ENCODE assay signal across 1 cellular context in the genomic region with DNA sequence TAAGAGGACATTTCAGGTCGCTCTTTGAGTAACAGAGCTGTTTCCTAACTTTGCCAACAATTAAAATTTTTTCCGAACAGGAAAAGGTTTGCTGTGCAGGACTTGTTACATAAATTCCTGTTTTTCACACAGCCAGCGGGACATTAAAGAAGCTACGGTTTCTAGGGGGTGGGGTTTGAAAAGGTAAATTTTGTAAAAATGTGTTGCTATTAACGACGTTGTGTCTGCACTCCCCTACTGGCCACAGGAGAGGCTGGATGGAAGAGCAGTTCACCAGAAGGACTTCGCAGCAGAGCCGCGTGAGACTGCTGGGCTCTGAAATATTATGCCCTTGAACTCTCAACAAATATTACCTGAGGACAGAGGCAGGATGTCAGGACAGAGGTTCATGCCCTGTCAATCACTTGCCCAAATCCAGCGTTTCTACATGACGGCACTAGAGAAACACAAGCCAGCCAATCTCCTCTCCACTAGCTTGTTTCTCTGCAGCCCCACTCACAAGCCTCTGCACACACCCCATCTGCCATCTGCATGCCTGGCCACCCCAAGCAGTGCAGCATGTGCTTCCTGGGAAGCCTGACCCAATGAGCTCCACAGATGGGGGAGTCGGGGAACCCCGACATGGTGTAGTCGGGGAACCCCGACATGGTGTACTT.
TF ChIP-seq lines count a peak whose summit lies in the region.

No MANE protein-coding gene starts in this region.

TF ChIP-seq in HepG2, 621 proteins besides CTCF, POLR2A, EP300 and RAD21 (continued from another document and continues in another):
- TF ChIP-seq ZNF577 (CRISPR knock-in tag; IDR thresholded peaks at IDR 0.05; ENCODE audit: borderline replicate concordance, low read depth) (no peak), AHDC1 (CRISPR knock-in tag; IDR thresholded peaks at IDR 0.05; ENCODE audit: borderline replicate concordance) (peak; percentile 78; the same call in 1 of the 2 replicates), HNF4A (CRISPR knock-in tag; IDR thresholded peaks at IDR 0.05) (peak; percentile 81), GABPB1 (CRISPR knock-in tag; IDR thresholded peaks at IDR 0.05) (peak; percentile 12; the same call in 1 of the 2 replicates), SAFB2 (CRISPR knock-in tag; IDR thresholded peaks at IDR 0.05; ENCODE audit: borderline replicate concordance, low read depth) (no peak), BHLHE40 (IDR thresholded peaks at IDR 0.05; ENCODE audit: low read length) (no peak), ZNF563 (CRISPR knock-in tag; IDR thresholded peaks at IDR 0.05) (no peak), ZNF720 (CRISPR knock-in tag; IDR thresholded peaks at IDR 0.05) (no peak), ZBTB21 (CRISPR knock-in tag; IDR thresholded peaks at IDR 0.05) (0 out of 2 replicates have a peak, but pooled peaks have one; percentile 18), GATAD2A (CRISPR knock-in tag; IDR thresholded peaks at IDR 0.05) (peak; percentile 71), ETV5 (CRISPR knock-in tag; IDR thresholded peaks at IDR 0.05; ENCODE audit: borderline replicate concordance) (peak; percentile 73; the same call in 1 of the 2 replicates), ZBED4 (CRISPR knock-in tag; IDR thresholded peaks at IDR 0.05; ENCODE audit: borderline replicate concordance) (peak; percentile 31; the same call in 1 of the 2 replicates), NKX3-1 (CRISPR knock-in tag; IDR thresholded peaks at IDR 0.05) (no peak), ZNF557 (CRISPR knock-in tag; IDR thresholded peaks at IDR 0.05) (no peak), CEBPZ (IDR thresholded peaks at IDR 0.05; ENCODE audit: low read length) (no peak), IKZF5 (CRISPR knock-in tag; IDR thresholded peaks at IDR 0.05) (peak; percentile 32; the same call in 1 of the 2 replicates)
- TF ChIP-seq, protein P1, sequence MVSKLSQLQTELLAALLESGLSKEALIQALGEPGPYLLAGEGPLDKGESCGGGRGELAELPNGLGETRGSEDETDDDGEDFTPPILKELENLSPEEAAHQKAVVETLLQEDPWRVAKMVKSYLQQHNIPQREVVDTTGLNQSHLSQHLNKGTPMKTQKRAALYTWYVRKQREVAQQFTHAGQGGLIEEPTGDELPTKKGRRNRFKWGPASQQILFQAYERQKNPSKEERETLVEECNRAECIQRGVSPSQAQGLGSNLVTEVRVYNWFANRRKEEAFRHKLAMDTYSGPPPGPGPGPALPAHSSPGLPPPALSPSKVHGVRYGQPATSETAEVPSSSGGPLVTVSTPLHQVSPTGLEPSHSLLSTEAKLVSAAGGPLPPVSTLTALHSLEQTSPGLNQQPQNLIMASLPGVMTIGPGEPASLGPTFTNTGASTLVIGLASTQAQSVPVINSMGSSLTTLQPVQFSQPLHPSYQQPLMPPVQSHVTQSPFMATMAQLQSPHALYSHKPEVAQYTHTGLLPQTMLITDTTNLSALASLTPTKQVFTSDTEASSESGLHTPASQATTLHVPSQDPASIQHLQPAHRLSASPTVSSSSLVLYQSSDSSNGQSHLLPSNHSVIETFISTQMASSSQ (IDR thresholded peaks at IDR 0.05; ENCODE audit: low read depth), result no peak
- TF ChIP-seq, protein P1 (CRISPR knock-in tag; IDR thresholded peaks at IDR 0.05; ENCODE audit: borderline replicate concordance), result peak; percentile 62; the same call in 1 of the 2 replicates
- TF ChIP-seq, protein P2, sequence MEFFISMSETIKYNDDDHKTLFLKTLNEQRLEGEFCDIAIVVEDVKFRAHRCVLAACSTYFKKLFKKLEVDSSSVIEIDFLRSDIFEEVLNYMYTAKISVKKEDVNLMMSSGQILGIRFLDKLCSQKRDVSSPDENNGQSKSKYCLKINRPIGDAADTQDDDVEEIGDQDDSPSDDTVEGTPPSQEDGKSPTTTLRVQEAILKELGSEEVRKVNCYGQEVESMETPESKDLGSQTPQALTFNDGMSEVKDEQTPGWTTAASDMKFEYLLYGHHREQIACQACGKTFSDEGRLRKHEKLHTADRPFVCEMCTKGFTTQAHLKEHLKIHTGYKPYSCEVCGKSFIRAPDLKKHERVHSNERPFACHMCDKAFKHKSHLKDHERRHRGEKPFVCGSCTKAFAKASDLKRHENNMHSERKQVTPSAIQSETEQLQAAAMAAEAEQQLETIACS (CRISPR knock-in tag; IDR thresholded peaks at IDR 0.05), result no peak
- TF ChIP-seq, protein P3, sequence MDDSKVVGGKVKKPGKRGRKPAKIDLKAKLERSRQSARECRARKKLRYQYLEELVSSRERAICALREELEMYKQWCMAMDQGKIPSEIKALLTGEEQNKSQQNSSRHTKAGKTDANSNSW (CRISPR knock-in tag; IDR thresholded peaks at IDR 0.05; ENCODE audit: borderline replicate concordance), result no peak
